Comparison of ENCODE assay signal across 8 cellular contexts in the genomic region with DNA sequence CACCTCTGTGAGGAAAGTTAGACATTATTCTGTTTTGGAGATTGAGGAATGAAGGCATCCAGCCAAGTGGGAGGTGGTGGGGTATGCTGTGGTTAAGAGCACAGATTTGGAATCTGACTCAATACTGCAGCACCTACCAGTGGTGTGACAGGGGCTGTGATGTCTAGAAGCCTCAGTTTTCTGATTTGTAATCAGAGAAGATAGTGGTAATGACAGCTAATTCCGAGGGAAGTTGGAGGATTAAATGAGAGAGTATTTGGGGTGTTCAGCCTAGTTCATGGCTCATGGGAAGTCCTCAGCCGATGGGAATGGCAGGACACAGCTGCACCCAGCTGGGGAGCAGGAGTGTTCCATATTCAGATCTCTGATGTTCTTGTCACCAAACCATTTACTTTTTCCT. TPM values are rescaled to one million over a fixed set of nuclear protein-coding genes. Genes with fewer than 3 reads are reported as not detected.
DNase-seq lines count a peak whose midpoint lies in the region; ATAC-seq and TF ChIP-seq lines count a peak whose summit lies in the region.
"Had no signal": no experiment of that assay in that cellular context is flagged by ENCODE, and none has a peak within 500 bp of the region (broad histone marks: within the 10 kb centered on the region; RNA-seq: fewer than 3 reads in every experiment).

No MANE protein-coding gene starts in this region.

- TF ChIP-seq CTCF in GM12865 (IDR thresholded peaks at IDR 0.05; ENCODE audit: insufficient read depth, low read depth, low read length, missing control alignments) (peak; percentile 20), RWPE1 (conservative IDR thresholded peaks at IDR 0.05; ENCODE audit: low read depth) (peak; percentile 31), fibroblast of lung (conservative IDR thresholded peaks at IDR 0.05 in 1 of 2, IDR thresholded peaks at IDR 0.05 in 1 of 2; ENCODE audit: low read depth in 1 of 2, low read length in 2 of 2) (peak; percentile 16 to 48)

- H3K27me3 ChIP-seq in fibroblast of lung (ENCODE audit: control insufficient read depth, insufficient read depth, low read length) = no peaks in the 10 kb centered on the region
- no peaks in the 10 kb centered on the region for H3K27me3 ChIP-seq in skeletal muscle satellite cell (ENCODE audit: control insufficient read depth, insufficient read depth, low read length)

- H3K9me3 ChIP-seq in fibroblast of lung (ENCODE audit: control insufficient read depth, insufficient read depth, low read depth, low read length) = no peaks in the 10 kb centered on the region
- H3K9me3 ChIP-seq in skeletal muscle satellite cell (replicated peaks; ENCODE audit: low read length) = no peaks in the 10 kb centered on the region

- H4K20me1 ChIP-seq in fibroblast of lung (ENCODE audit: control insufficient read depth, extremely low read depth, insufficient read depth, low read length) = no peaks in the 10 kb centered on the region

- no peak for DNase-seq in GM12865 (ENCODE audit: low read depth)
- no peak for DNase-seq in RWPE1 (ENCODE audit: low spot score)
- DNase-seq in fibroblast of lung (ENCODE audit: low read depth in 2 of 2) = peak; percentile 62 to 81
- no peak for DNase-seq in stimulated activated CD4-positive, alpha-beta T cell treated with anti-CD3 and anti-CD28 coated beads, Interleukin-4, amount 100 ng/mL, for 4 hours
- DNase-seq: NCI-H187 had no signal

- H3K9ac ChIP-seq in fibroblast of lung (ENCODE audit: insufficient read depth, low read length) (no peak overlapping the region), skeletal muscle satellite cell (ENCODE audit: low read depth, low read length) (no peak overlapping the region)

- ATAC-seq in HG02885 (IDR thresholded peaks at IDR 0.05; ENCODE audit: poor library complexity, unreplicated experiment) (no peak), GM21515 (IDR thresholded peaks at IDR 0.05; ENCODE audit: unreplicated experiment) (no peak)

- POLR2A ChIA-PET in RWPE1 (lab: Yijun Ruan, JAX; ENCODE audit: low non-redundant PET) = no interaction called here

- no peak overlapping the region for H3K4me3 ChIP-seq in GM12865 (ENCODE audit: low read depth, low read length)
- H3K4me3 ChIP-seq in fibroblast of lung (replicated peaks in 1 of 4; ENCODE audit: control extremely low read depth in 1 of 4, insufficient read depth in 1 of 4, low read depth in 3 of 4, low read length in 4 of 4) = no peak overlapping the region
- H3K4me3 ChIP-seq in skeletal muscle satellite cell (ENCODE audit: low read length) = no peak overlapping the region

- H3K4me1 ChIP-seq in fibroblast of lung (ENCODE audit: control insufficient read depth, extremely low read depth, insufficient read depth, low read length) = peaks cover 5% of the 10 kb centered on the region
- H3K4me1 ChIP-seq in skeletal muscle satellite cell (ENCODE audit: control insufficient read depth, insufficient read depth, low read length) = peaks cover 14% of the 10 kb centered on the region

- H2AFZ ChIP-seq in fibroblast of lung (ENCODE audit: low read length) = no peak overlapping the region

- H3K36me3 ChIP-seq in fibroblast of lung (ENCODE audit: control insufficient read depth, insufficient read depth, low read length) (peaks cover 10% of the 10 kb centered on the region), skeletal muscle satellite cell (ENCODE audit: insufficient read depth, low read length) (peaks cover 36% of the 10 kb centered on the region)

- H3K4me2 ChIP-seq in fibroblast of lung (ENCODE audit: extremely low read depth, insufficient read depth, low read length) = peak overlapping the region; percentile 8
- peak overlapping the region; percentile 21 for H3K4me2 ChIP-seq in skeletal muscle satellite cell (ENCODE audit: low read length)

- CTCF ChIA-PET in RWPE1 (lab: Yijun Ruan, JAX) = interaction anchor here (0.6 to 1.1 kb wide), 2 partner anchors 104 to 280 kb away, joined by 3 to 4 read pairs; no protein-coding TSS in a partner anchor

- H3K27ac ChIP-seq in RWPE1 (no peak overlapping the region), fibroblast of lung (ENCODE audit: insufficient read depth, low read length) (no peak overlapping the region)

- H3K79me2 ChIP-seq in fibroblast of lung (ENCODE audit: control insufficient read depth, insufficient read depth, low read length) = no peaks in the 10 kb centered on the region

RNA-seq across cellular contexts. Expression of a gene that starts 9.2 kb away (rescaled TPM):
- total RNA-seq in fibroblast of lung = 6.9 and 15.5 TPM in 2 replicates
- 2.4 and 2.7 TPM in 2 replicates for polyA plus RNA-seq in fibroblast of lung
- 4.4 and 4.7 TPM in 2 replicates for polyA plus RNA-seq in fibroblast of lung (2012)
- 9.2 and 13.7 TPM in 2 replicates for polyA minus RNA-seq in fibroblast of lung (ENCODE audit: low replicate concordance)
- total RNA-seq in skeletal muscle satellite cell (2012; rRNA removed) = 4.6 and 4.8 TPM in 2 replicates

Comparison
In these comparisons a context has a peak if more than half of its experiments do, and no peak if none do; other contexts are left out.
1. DNase-seq: peak in fibroblast of lung (2 of 2); none in GM12865 (single experiment), RWPE1 (single experiment) and stimulated activated CD4-positive, alpha-beta T cell treated with anti-CD3 and anti-CD28 coated beads, Interleukin-4, amount 100 ng/mL, for 4 hours (0 of 2).
2. Peak in every context shown above with its lines, with median percentiles within 50 percentile points of each other: CTCF ChIP-seq.